In the genomic region with DNA sequence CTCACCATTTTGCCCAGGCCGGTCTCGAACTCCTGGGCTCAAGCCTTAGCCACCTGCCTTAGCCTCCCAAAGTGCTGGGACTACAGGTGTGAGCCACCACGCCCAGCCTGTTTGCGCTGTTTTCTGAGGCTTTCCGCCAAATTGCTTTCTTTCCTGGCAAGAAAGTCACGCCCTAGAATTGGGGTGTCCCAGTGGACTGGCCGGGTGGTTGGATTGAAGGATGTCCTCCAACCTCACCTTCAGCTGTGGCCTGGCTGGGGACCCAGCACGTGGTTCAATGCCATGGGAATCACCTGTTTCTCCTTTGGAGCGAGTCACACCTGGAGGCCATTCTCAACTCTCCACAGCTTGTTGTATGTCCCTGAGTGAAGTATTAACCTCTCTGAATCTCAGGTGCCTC, we compare ENCODE assay signal across 13 cellular contexts. TPM values are rescaled to one million over a fixed set of nuclear protein-coding genes. Genes with fewer than 3 reads are reported as not detected.
DNase-seq lines count a peak whose midpoint lies in the region; ATAC-seq and TF ChIP-seq lines count a peak whose summit lies in the region.
"Had no signal": no experiment of that assay in that cellular context is flagged by ENCODE, and none has a peak within 500 bp of the region (broad histone marks: within the 10 kb centered on the region; RNA-seq: fewer than 3 reads in every experiment).

No MANE protein-coding gene starts in this region.

- peak; percentile 25 for DNase-seq in left ventricle myocardium superior
- no peak for DNase-seq in heart right ventricle
- DNase-seq in dorsolateral prefrontal cortex = no peak
- DNase-seq in naive B cell = no peak
- no peak for DNase-seq in activated effector memory CD4-positive, alpha-beta T cell treated with anti-CD3 and anti-CD28 coated beads, Interleukin-2, amount 50 U/mL, for 16 hours
- DNase-seq in islet precursor cell = no peak
- DNase-seq in stimulated activated CD4-positive, alpha-beta T cell treated with anti-CD3 and anti-CD28 coated beads, Interleukin-12 subunit alpha, Interleukin-12 subunit beta, amount 100 ng/mL, for 4 hours = no peak
- no peak for DNase-seq in CD8-positive, alpha-beta T cell
- DNase-seq: cortex of kidney, NCI-H187 had no signal

- intact Hi-C loops in left ventricle myocardium superior (cut with micrococcal nuclease) (loop anchor here (10.0 kb wide), 1 partner anchor 171 kb away; no protein-coding TSS in a partner anchor), heart right ventricle (cut with DNase I) (loop anchor here (1.0 to 10.0 kb wide), 9 partner anchors 61 to 219 kb away; partner anchors contain the start of gene PLEKHO2 (in 2 of the 10)), dorsolateral prefrontal cortex (cut with DNase I) (loop anchor here (2.0 to 5.0 kb wide), 5 partner anchors 69 to 224 kb away; no protein-coding TSS in a partner anchor)
- intact Hi-C loops in CD8-positive, alpha-beta T cell (cut with DNase I, micrococcal nuclease) = loop anchor here (1.0 to 5.0 kb wide), 6 partner anchors 11 to 220 kb away; no protein-coding TSS in a partner anchor

- CTCF ChIA-PET in CD8-positive, alpha-beta T cell (lab: Charles Lee) = interaction anchor here (0.8 to 10.8 kb wide), 18 partner anchors 8 to 518 kb away, joined by 3 to 154 read pairs (median 6); no protein-coding TSS in a partner anchor

- peak overlapping the region in 5 of 8 donors; percentile 66 to 88 (median 80) for H3K4me3 Mint-ChIP-seq in naive B cell
- H3K4me3 Mint-ChIP-seq in CD8-positive, alpha-beta T cell = no peak overlapping the region

- POLR2A ChIA-PET in CD8-positive, alpha-beta T cell (lab: Charles Lee) = interaction anchor here (0.6 to 3.1 kb wide), 3 partner anchors 12 to 178 kb away, joined by 3 to 17 read pairs (median 6); no protein-coding TSS in a partner anchor

- TF ChIP-seq CTCF in heart right ventricle (IDR thresholded peaks at IDR 0.05) (no peak), dorsolateral prefrontal cortex (IDR thresholded peaks at IDR 0.05 in 54 of 56, conservative IDR thresholded peaks at IDR 0.05 in 2 of 56; ENCODE audit: low read depth in 1 of 56, partially characterized antibody in 56 of 56) (no peak)
- TF ChIP-seq CTCF in CD8-positive, alpha-beta T cell (IDR thresholded peaks at IDR 0.05) = no peak

- no peaks in the 10 kb centered on the region for H3K36me3 ChIP-seq in heart right ventricle
- H3K36me3 ChIP-seq in CD8-positive, alpha-beta T cell (ENCODE audit: insufficient read depth, low read length) = no peaks in the 10 kb centered on the region
- H3K36me3 ChIP-seq: prostate gland, suprapubic skin had no signal

- peaks cover 0 to 47% (median 7%) of the 10 kb centered on the region in 9 donors for H3K4me1 ChIP-seq in heart right ventricle
- H3K4me1 ChIP-seq in CD8-positive, alpha-beta T cell (ENCODE audit: insufficient read depth, low read length) = peaks cover 25% of the 10 kb centered on the region
- H3K4me1 ChIP-seq: prostate gland had no signal

- H3K9me3 ChIP-seq in heart right ventricle = peaks cover 0 to 13% (median 8%) of the 10 kb centered on the region in 11 donors
- peaks cover 2% of the 10 kb centered on the region for H3K9me3 ChIP-seq in CD8-positive, alpha-beta T cell (ENCODE audit: low read length)
- H3K9me3 ChIP-seq: prostate gland had no signal

- H3K27ac ChIP-seq in heart right ventricle = no peak overlapping the region
- peak overlapping the region in 3 of 59 donors; percentile 40 to 70 (median 56) for H3K27ac ChIP-seq in dorsolateral prefrontal cortex
- no peak overlapping the region for H3K27ac ChIP-seq in CD8-positive, alpha-beta T cell (ENCODE audit: low read depth, low read length)
- H3K27ac ChIP-seq: C4-2B, prostate gland, suprapubic skin had no signal

- peak overlapping the region in 1 of 10 donors; percentile 46 for H3K4me3 ChIP-seq in heart right ventricle
- peak overlapping the region in 31 of 59 donors; percentile 44 to 74 (median 59) for H3K4me3 ChIP-seq in dorsolateral prefrontal cortex
- H3K4me3 ChIP-seq in CD8-positive, alpha-beta T cell (ENCODE audit: low read depth, low read length) = no peak overlapping the region
- H3K4me3 ChIP-seq: prostate gland had no signal

- H3K27me3 ChIP-seq in heart right ventricle (peaks cover 0 to 10% (median 0%) of the 10 kb centered on the region in 7 donors), dorsolateral prefrontal cortex (no peaks in the 10 kb centered on the region)
- H3K27me3 ChIP-seq in CD8-positive, alpha-beta T cell (ENCODE audit: insufficient read depth, low read length) = no peaks in the 10 kb centered on the region
- H3K27me3 ChIP-seq: suprapubic skin had no signal

- peaks cover 0 to 4% (median 2%) of the 10 kb centered on the region in 7 donors for H3K9me3 Mint-ChIP-seq in naive B cell
- H3K9me3 Mint-ChIP-seq in CD8-positive, alpha-beta T cell = peaks cover 2% of the 10 kb centered on the region

- H3K4me1 Mint-ChIP-seq in naive B cell = peaks cover 15 to 38% (median 25%) of the 10 kb centered on the region in 3 donors
- peaks cover 37% of the 10 kb centered on the region for H3K4me1 Mint-ChIP-seq in CD8-positive, alpha-beta T cell (ENCODE audit: low read depth)

- H3K36me3 Mint-ChIP-seq in naive B cell = peaks cover 0 to 2% of the 10 kb centered on the region in 2 donors
- H3K36me3 Mint-ChIP-seq in CD8-positive, alpha-beta T cell = peaks cover 2% of the 10 kb centered on the region

- H3K27me3 Mint-ChIP-seq in naive B cell = peaks cover 13 to 23% (median 13%) of the 10 kb centered on the region in 3 donors
- H3K27me3 Mint-ChIP-seq in CD8-positive, alpha-beta T cell (ENCODE audit: low read depth) = peaks cover 7% of the 10 kb centered on the region

- H3K27ac Mint-ChIP-seq in naive B cell = peak overlapping the region in 2 of 6 donors; percentile 11 to 30
- no peak overlapping the region for H3K27ac Mint-ChIP-seq in CD8-positive, alpha-beta T cell

- no peak for ATAC-seq in left ventricle myocardium superior
- ATAC-seq in heart right ventricle = no peak
- ATAC-seq in naive B cell (ENCODE audit: low read depth in 2 of 2) = no peak
- no peak for ATAC-seq in CD8-positive, alpha-beta T cell

- WGBS in heart right ventricle, 2 donors = 83 to 96% methylated on average over 8 to 9 of the region's 9 CpGs

RNA-seq across cellular contexts. Expression of gene ANKDD1A, which starts 5.8 kb away (rescaled TPM):
- total RNA-seq in left ventricle myocardium superior (1.3 TPM), heart right ventricle (1 to 10 TPM in 7 of 10 donors, under 1 TPM in 3; 0.70 to 1.9 (median 1.3) TPM), dorsolateral prefrontal cortex (10 to 100 TPM; 16.8 to 58.1 (median 32.8) TPM)
- polyA plus RNA-seq in heart right ventricle (1 to 10 TPM; 1.1 to 1.9 TPM), naive B cell (ENCODE audit: low read depth in 6 of 6) (1 to 10 TPM in 3 of 6 donors, under 1 TPM in 2, not detected in 1; 0.14 to 3.3 (median 1.3) TPM)
- total RNA-seq in CD8-positive, alpha-beta T cell = 1 to 10 TPM; 3.6 to 4.1 TPM
